Comparison of ENCODE assay signal across 1 cellular context in the genomic region with DNA sequence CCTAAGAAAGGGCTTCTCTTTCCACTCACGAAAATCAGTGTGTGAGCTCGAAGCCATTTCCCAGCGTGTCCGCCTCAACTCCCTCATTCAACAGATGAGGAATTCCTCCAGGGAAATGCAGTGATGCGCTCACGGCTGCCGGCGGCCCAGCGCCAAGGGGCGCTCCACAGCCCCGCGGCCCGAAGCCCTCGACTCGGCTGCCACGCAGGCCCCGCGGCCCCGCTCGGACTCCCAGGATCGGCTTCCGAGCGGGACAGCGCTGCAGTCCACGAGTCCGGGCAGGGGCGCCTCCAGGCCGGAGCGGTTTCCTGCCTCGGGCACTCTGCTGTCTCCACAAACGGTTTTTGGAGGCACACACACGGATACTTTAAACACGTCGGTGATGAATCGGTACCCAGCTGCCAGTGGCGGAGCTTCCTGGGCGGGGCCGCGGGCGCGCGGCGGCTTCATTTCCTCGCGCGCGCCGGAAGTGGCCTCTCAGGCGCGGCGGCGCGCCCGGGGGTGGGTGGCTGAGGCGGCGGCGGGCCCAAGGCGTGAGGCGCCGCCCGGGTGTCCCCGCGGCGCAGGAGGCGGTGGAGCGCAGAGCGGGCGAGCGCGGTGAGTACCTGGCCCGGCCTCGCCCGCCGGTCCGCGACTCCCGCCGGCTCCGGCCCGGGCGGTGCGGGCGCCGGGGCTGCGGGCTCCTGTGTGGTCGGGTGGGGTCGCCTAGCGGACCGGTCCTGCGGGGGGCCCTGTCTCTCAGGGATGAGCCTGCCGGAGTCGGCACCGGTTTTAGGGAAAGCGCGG.
A peak's percentile ranks its signal among the peaks of the same experiment; 100 is the strongest.
TF ChIP-seq lines count a peak whose summit lies in the region.

A gene with protein sequence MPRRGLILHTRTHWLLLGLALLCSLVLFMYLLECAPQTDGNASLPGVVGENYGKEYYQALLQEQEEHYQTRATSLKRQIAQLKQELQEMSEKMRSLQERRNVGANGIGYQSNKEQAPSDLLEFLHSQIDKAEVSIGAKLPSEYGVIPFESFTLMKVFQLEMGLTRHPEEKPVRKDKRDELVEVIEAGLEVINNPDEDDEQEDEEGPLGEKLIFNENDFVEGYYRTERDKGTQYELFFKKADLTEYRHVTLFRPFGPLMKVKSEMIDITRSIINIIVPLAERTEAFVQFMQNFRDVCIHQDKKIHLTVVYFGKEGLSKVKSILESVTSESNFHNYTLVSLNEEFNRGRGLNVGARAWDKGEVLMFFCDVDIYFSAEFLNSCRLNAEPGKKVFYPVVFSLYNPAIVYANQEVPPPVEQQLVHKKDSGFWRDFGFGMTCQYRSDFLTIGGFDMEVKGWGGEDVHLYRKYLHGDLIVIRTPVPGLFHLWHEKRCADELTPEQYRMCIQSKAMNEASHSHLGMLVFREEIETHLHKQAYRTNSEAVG (plus strand): TSS at position 475 of the 786 bp plus-strand sequence. CDS start 16,705 bp downstream, outside the sequence.

TF ChIP-seq in Ishikawa, 13 proteins besides CTCF, POLR2A, EP300 and RAD21:
- TF ChIP-seq CEBPB (IDR thresholded peaks at IDR 0.05): no peak
- TF ChIP-seq, protein P1, sequence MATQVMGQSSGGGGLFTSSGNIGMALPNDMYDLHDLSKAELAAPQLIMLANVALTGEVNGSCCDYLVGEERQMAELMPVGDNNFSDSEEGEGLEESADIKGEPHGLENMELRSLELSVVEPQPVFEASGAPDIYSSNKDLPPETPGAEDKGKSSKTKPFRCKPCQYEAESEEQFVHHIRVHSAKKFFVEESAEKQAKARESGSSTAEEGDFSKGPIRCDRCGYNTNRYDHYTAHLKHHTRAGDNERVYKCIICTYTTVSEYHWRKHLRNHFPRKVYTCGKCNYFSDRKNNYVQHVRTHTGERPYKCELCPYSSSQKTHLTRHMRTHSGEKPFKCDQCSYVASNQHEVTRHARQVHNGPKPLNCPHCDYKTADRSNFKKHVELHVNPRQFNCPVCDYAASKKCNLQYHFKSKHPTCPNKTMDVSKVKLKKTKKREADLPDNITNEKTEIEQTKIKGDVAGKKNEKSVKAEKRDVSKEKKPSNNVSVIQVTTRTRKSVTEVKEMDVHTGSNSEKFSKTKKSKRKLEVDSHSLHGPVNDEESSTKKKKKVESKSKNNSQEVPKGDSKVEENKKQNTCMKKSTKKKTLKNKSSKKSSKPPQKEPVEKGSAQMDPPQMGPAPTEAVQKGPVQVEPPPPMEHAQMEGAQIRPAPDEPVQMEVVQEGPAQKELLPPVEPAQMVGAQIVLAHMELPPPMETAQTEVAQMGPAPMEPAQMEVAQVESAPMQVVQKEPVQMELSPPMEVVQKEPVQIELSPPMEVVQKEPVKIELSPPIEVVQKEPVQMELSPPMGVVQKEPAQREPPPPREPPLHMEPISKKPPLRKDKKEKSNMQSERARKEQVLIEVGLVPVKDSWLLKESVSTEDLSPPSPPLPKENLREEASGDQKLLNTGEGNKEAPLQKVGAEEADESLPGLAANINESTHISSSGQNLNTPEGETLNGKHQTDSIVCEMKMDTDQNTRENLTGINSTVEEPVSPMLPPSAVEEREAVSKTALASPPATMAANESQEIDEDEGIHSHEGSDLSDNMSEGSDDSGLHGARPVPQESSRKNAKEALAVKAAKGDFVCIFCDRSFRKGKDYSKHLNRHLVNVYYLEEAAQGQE (IDR thresholded peaks at IDR 0.05; ENCODE audit: low read depth): no peak
- TF ChIP-seq, protein P2, sequence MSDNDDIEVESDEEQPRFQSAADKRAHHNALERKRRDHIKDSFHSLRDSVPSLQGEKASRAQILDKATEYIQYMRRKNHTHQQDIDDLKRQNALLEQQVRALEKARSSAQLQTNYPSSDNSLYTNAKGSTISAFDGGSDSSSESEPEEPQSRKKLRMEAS (IDR thresholded peaks at IDR 0.05): peak; percentile 9; the same call in 1 of the 2 replicates
- no peak for TF ChIP-seq EGR1 (IDR thresholded peaks at IDR 0.05)
